ENCODE assay signal across 13 cellular contexts in genomic region chr18:498901-499300, GRCh38. TPM values are rescaled to one million over a fixed set of nuclear protein-coding genes. Genes with fewer than 3 reads are reported as not detected.
DNase-seq lines count a peak whose midpoint lies in the region; ATAC-seq and TF ChIP-seq lines count a peak whose summit lies in the region.
"Had no signal": no experiment of that assay in that cellular context is flagged by ENCODE, and none has a peak within 500 bp of the region (broad histone marks: within the 10 kb centered on the region; RNA-seq: fewer than 3 reads in every experiment).

No MANE protein-coding gene starts in this region.

- no peak for ATAC-seq in HG02588 (IDR thresholded peaks at IDR 0.05; ENCODE audit: unreplicated experiment)
- ATAC-seq: natural killer cell had no signal

- WGBS in mesodermal cell (ENCODE audit: insufficient coverage in 2 of 2), 2 experiments: 17 to 61% methylated on average over 1 to 2 of the region's 3 CpGs

- H3K9me3 ChIP-seq in mesodermal cell (ENCODE audit: control insufficient read depth, low read length): no peaks in the 10 kb centered on the region
- H3K9me3 ChIP-seq in tibial artery: no peaks in the 10 kb centered on the region
- H3K9me3 ChIP-seq: Peyer's patch had no signal

- H3K27me3 Mint-ChIP-seq in HFFc6 (ENCODE audit: insufficient read depth): peaks cover 36% of the 10 kb centered on the region

- in situ Hi-C loops in GM13977 (cut with MboI; ENCODE audit: low pct_unique_long_range_greater_than_20kb, low sequenced_read_pairs, unreplicated experiment): no loop called here

- H3K36me3 Mint-ChIP-seq in HFFc6 (ENCODE audit: low read depth): no peaks in the 10 kb centered on the region
- H3K36me3 Mint-ChIP-seq: natural killer cell had no signal

- H3K4me3 ChIP-seq in choroid plexus epithelial cell (ENCODE audit: low read depth, low read length): peak overlapping the region; percentile 22
- H3K4me3 ChIP-seq in mesodermal cell (ENCODE audit: extremely low read depth, insufficient read depth, low read length, poor library complexity, severe bottlenecking): peak overlapping the region; percentile 67
- H3K4me3 ChIP-seq in tibial artery: peak overlapping the region; percentile 50 to 63

- peak overlapping the region; percentile 10; the same call in 1 of the 2 replicates for H3K27ac Mint-ChIP-seq in HFFc6
- H3K27ac Mint-ChIP-seq: activated naive CD4-positive, alpha-beta T cell treated with anti-CD3 and anti-CD28 coated beads, Interleukin-2, amount 50 U/mL, for 72 hours; natural killer cell had no signal

- no peaks in the 10 kb centered on the region for H3K9me3 Mint-ChIP-seq in HFFc6
- H3K9me3 Mint-ChIP-seq: activated naive CD4-positive, alpha-beta T cell treated with anti-CD3 and anti-CD28 coated beads, Interleukin-2, amount 50 U/mL, for 72 hours; natural killer cell had no signal

- peaks cover 0 to 26% of the 10 kb centered on the region in 2 donors for H3K27me3 ChIP-seq in tibial artery
- H3K27me3 ChIP-seq: Peyer's patch had no signal

- no peak for TF ChIP-seq CTCF in HFFc6 (IDR thresholded peaks at IDR 0.05)
- TF ChIP-seq CTCF in choroid plexus epithelial cell (conservative IDR thresholded peaks at IDR 0.05; ENCODE audit: low read depth, low read length): no peak
- no peak for TF ChIP-seq CTCF in tibial artery (IDR thresholded peaks at IDR 0.05)
- no peak for TF ChIP-seq CTCF in GM13977 (IDR thresholded peaks at IDR 0.05; ENCODE audit: extremely low read depth, insufficient read depth, missing control alignments)

- H3K4me1 Mint-ChIP-seq in HFFc6 (ENCODE audit: low read depth): peaks cover 14% of the 10 kb centered on the region
- H3K4me1 Mint-ChIP-seq: natural killer cell had no signal

- intact Hi-C loops in tibial artery (cut with DNase I; ENCODE audit: low total_unique reads): no loop called here

- peak overlapping the region; percentile 89 for H3K27ac ChIP-seq in mesodermal cell (ENCODE audit: low read depth, low read length, severe bottlenecking)
- H3K27ac ChIP-seq in tibial artery: no peak overlapping the region

- peaks cover 26% of the 10 kb centered on the region for H3K4me1 ChIP-seq in mesodermal cell (ENCODE audit: control insufficient read depth, insufficient read depth, low read length, poor library complexity, severe bottlenecking)
- H3K4me1 ChIP-seq in tibial artery: peaks cover 0 to 26% (median 18%) of the 10 kb centered on the region in 4 donors

- H3K36me3 ChIP-seq in mesodermal cell (ENCODE audit: control insufficient read depth, insufficient read depth, low read length): no peaks in the 10 kb centered on the region
- no peaks in the 10 kb centered on the region for H3K36me3 ChIP-seq in tibial artery
- H3K36me3 ChIP-seq: Peyer's patch had no signal

- DNase-seq in HFFc6 (no peak), choroid plexus epithelial cell (ENCODE audit: low read depth) (no peak), tibial artery (no peak), GM13977 (ENCODE audit: low spot score) (no peak), RKO (ENCODE audit: low spot score) (no peak), kidney glomerular epithelial cell (lab: John Stamatoyannopoulos, UW) (no peak)
- DNase-seq: activated CD4-positive, CD25-positive, alpha-beta regulatory T cell treated with anti-CD3 and anti-CD28 coated beads, Interleukin-2, amount 50 U/mL, for 72 hours; natural killer cell; NCI-H2029; Peyer's patch had no signal

- peak overlapping the region; percentile 79 for H3K4me3 Mint-ChIP-seq in HFFc6
- H3K4me3 Mint-ChIP-seq: natural killer cell had no signal

RNA-seq across cellular contexts. Expression of gene COLEC12, which starts 1.6 kb away (rescaled TPM):
- under 1 TPM in 5 of 6 experiments, not detected in 1; 0.05 to 0.21 (median 0.15) TPM for total RNA-seq in HFFc6 (2021; fragmentation: NEBNext Ultra II Directional; extraction: Animal tissue kit (Norgen Biotek cat#: 25700))
- polyA plus RNA-seq in mesodermal cell (2013, experiment 1 of 2): 67.9 TPM
- 67.8 TPM for polyA plus RNA-seq in mesodermal cell (2013, experiment 2 of 2)
- total RNA-seq: activated naive CD4-positive, alpha-beta T cell treated with anti-CD3 and anti-CD28 coated beads, Interleukin-2, amount 50 U/mL, for 72 hours; natural killer cell had no signal
